21 cellular contexts compared by ENCODE assay signal in the genomic region with DNA sequence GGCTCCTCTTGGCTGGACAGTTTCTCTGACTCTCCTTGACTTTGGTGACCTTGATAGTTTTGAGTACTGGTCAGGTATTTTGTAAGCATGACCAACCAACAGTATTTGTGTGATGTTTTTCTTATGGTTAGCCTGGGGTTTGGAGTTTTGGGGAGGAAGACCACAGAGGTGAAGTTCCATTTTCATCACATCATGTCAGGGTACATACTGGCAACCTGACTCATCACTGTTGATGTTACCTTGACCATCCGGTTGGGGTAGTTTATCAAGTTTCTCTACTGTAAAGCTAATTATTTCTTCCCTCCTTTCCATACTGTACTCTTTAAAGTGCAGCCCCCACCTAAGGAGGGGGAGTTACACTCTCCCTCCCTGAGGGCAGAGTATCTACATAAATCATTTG. TPM values are rescaled to one million over a fixed set of nuclear protein-coding genes. Genes with fewer than 3 reads are reported as not detected.
DNase-seq lines count a peak whose midpoint lies in the region; ATAC-seq, FAIRE-seq and TF ChIP-seq lines count a peak whose summit lies in the region.
"Had no signal": no experiment of that assay in that cellular context is flagged by ENCODE, and none has a peak within 500 bp of the region (broad histone marks: within the 10 kb centered on the region; RNA-seq: fewer than 3 reads in every experiment).

No MANE protein-coding gene starts in this region.

- no peak for ATAC-seq in omental fat pad (ENCODE audit: low FRiP score)
- ATAC-seq: activated naive CD4-positive, alpha-beta T cell treated with anti-CD3 and anti-CD28 coated beads, Interleukin-2, amount 50 U/mL, for 72 hours; K562; left colon; right cardiac atrium had no signal

- DNase-seq in ACHN = peak; percentile 22
- peak; percentile 6 for DNase-seq in HFFc6
- peak; percentile 63 for DNase-seq in amniotic epithelial cell (ENCODE audit: low read depth)
- peak; percentile 82 for DNase-seq in islet precursor cell
- DNase-seq in NCI-H510A treated with DMSO at 0.1 percent for 48 hours (lab: John Stamatoyannopoulos, UW) = no peak
- DNase-seq in SK-N-SH = no peak
- DNase-seq in frontal cortex (ENCODE audit: low spot score in 2 of 2) = no peak
- DNase-seq in omental fat pad (ENCODE audit: low spot score) = no peak
- DNase-seq: activated CD4-positive, alpha-beta T cell treated with anti-CD3 and anti-CD28 coated beads, Interleukin-2, amount 50 U/mL, for 1 hour; CD4-positive, CD25-positive, alpha-beta regulatory T cell; hippocampal formation; left colon; NCI-H1092; NCI-H2107; right cardiac atrium; stomach had no signal

- H3K9me3 Mint-ChIP-seq in HFFc6 = no peaks in the 10 kb centered on the region
- H3K9me3 Mint-ChIP-seq: activated naive CD4-positive, alpha-beta T cell treated with anti-CD3 and anti-CD28 coated beads, Interleukin-2, amount 50 U/mL, for 72 hours; CD4-positive, CD25-positive, alpha-beta regulatory T cell had no signal

- no peak overlapping the region for H3K4me3 ChIP-seq in SK-N-SH (ENCODE audit: low read depth in 2 of 2, low read length in 1 of 2)
- H3K4me3 ChIP-seq: cardiac muscle cell, K562, stomach had no signal

- H3K27ac Mint-ChIP-seq in HFFc6 = no peak overlapping the region
- H3K27ac Mint-ChIP-seq: activated naive CD4-positive, alpha-beta T cell treated with anti-CD3 and anti-CD28 coated beads, Interleukin-2, amount 50 U/mL, for 72 hours; CD4-positive, CD25-positive, alpha-beta regulatory T cell had no signal

- H3K4me1 ChIP-seq in SK-N-SH (ENCODE audit: control insufficient read depth in 1 of 2, insufficient read depth in 2 of 2, low read depth in 1 of 2, low read length in 1 of 2) = no peaks in the 10 kb centered on the region

- no peak for TF ChIP-seq RAD21 in SK-N-SH (IDR thresholded peaks at IDR 0.05; ENCODE audit: low read length)

- no peaks in the 10 kb centered on the region for H3K27me3 ChIP-seq in SK-N-SH (ENCODE audit: insufficient read depth)
- H3K27me3 ChIP-seq: cardiac muscle cell, neutrophil, stomach had no signal

- no peak for TF ChIP-seq CTCF in HFFc6 (IDR thresholded peaks at IDR 0.05)
- no peak for TF ChIP-seq CTCF in SK-N-SH (IDR thresholded peaks at IDR 0.05)
- TF ChIP-seq CTCF in omental fat pad (IDR thresholded peaks at IDR 0.05) = no peak

- 0 out of 2 replicates have a peak, but pooled peaks cover under 1% of the 10 kb centered on the region for H3K36me3 Mint-ChIP-seq in HFFc6 (ENCODE audit: low read depth)
- H3K36me3 Mint-ChIP-seq: activated naive CD4-positive, alpha-beta T cell treated with anti-CD3 and anti-CD28 coated beads, Interleukin-2, amount 50 U/mL, for 72 hours; CD4-positive, CD25-positive, alpha-beta regulatory T cell had no signal

- in situ Hi-C loops in ACHN (cut with HindIII; ENCODE audit: low pct_ligation_motif_present, low pct_unique_long_range_greater_than_20kb, low sequenced_read_pairs) = no loop called here

- H3K79me2 ChIP-seq in SK-N-SH (ENCODE audit: insufficient read depth) = no peaks in the 10 kb centered on the region

- no peaks in the 10 kb centered on the region for H3F3A ChIP-seq in SK-N-SH (replicated peaks; ENCODE audit: insufficient read depth)

- H4K20me1 ChIP-seq in SK-N-SH (ENCODE audit: insufficient read depth) = no peaks in the 10 kb centered on the region

- H3K9me3 ChIP-seq in SK-N-SH = no peaks in the 10 kb centered on the region
- H3K9me3 ChIP-seq: neutrophil, stomach had no signal

- peaks cover 2 to 6% of the 10 kb centered on the region in 2 experiments for H3K36me3 ChIP-seq in SK-N-SH (replicated peaks in 1 of 2; ENCODE audit: control insufficient read depth in 1 of 2, insufficient read depth in 2 of 2, low read length in 1 of 2)
- H3K36me3 ChIP-seq: neutrophil had no signal

- H3K27me3 Mint-ChIP-seq in HFFc6 (ENCODE audit: insufficient read depth) = 0 out of 2 replicates have a peak, but pooled peaks cover 2% of the 10 kb centered on the region
- H3K27me3 Mint-ChIP-seq: CD4-positive, CD25-positive, alpha-beta regulatory T cell had no signal

- no peak for FAIRE-seq in frontal cortex (lab: Jason Lieb, UNC)
- FAIRE-seq: K562 had no signal

- POLR2A ChIA-PET in SK-N-SH (lab: Yijun Ruan, JAX) = no interaction called here

- CTCF ChIA-PET in SK-N-SH (lab: Yijun Ruan, JAX) = interaction anchor here (1.4 to 1.7 kb wide), 2 partner anchors 10 to 13 kb away, joined by 4 to 6 read pairs; a partner anchor contains a TSS

- H3K4me3 Mint-ChIP-seq in HFFc6 = no peak overlapping the region
- H3K4me3 Mint-ChIP-seq: CD4-positive, CD25-positive, alpha-beta regulatory T cell had no signal

- H3K9ac ChIP-seq in SK-N-SH = no peak overlapping the region

- no peak overlapping the region for H3K4me2 ChIP-seq in SK-N-SH

- no peak for TF ChIP-seq EP300 in SK-N-SH (IDR thresholded peaks at IDR 0.05; ENCODE audit: borderline replicate concordance in 1 of 2, low read depth in 1 of 2, low read length in 1 of 2)

- no peak overlapping the region for H2AFZ ChIP-seq in SK-N-SH (ENCODE audit: low read depth)

- H3K4me1 Mint-ChIP-seq in HFFc6 (ENCODE audit: low read depth) = peaks cover 9% of the 10 kb centered on the region

- H3K27ac ChIP-seq in SK-N-SH (ENCODE audit: low read depth in 2 of 2, low read length in 1 of 2) = no peak overlapping the region
- H3K27ac ChIP-seq: cardiac muscle cell, neutrophil, stomach had no signal

- H3K9me2 ChIP-seq in SK-N-SH = no peaks in the 10 kb centered on the region

- 75% methylated on average over 1 of the region's 1 CpG for WGBS in SK-N-SH (ENCODE audit: low lambda C conversion rate)

TF ChIP-seq in SK-N-SH, 30 proteins besides CTCF, POLR2A, EP300 and RAD21 (continues in another document):
- no peak for TF ChIP-seq SMC3 (IDR thresholded peaks at IDR 0.05; ENCODE audit: low read depth, low read length)
- TF ChIP-seq, protein P1, sequence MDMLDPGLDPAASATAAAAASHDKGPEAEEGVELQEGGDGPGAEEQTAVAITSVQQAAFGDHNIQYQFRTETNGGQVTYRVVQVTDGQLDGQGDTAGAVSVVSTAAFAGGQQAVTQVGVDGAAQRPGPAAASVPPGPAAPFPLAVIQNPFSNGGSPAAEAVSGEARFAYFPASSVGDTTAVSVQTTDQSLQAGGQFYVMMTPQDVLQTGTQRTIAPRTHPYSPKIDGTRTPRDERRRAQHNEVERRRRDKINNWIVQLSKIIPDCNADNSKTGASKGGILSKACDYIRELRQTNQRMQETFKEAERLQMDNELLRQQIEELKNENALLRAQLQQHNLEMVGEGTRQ (IDR thresholded peaks at IDR 0.05; ENCODE audit: borderline replicate concordance, low read depth, low read length) = no peak
- no peak for TF ChIP-seq FOXJ3 (CRISPR knock-in tag; IDR thresholded peaks at IDR 0.05)
- TF ChIP-seq YY1 (IDR thresholded peaks at IDR 0.05; ENCODE audit: low read depth) = no peak
- TF ChIP-seq RCOR1 (IDR thresholded peaks at IDR 0.05; ENCODE audit: low read length) = no peak
- no peak for TF ChIP-seq POLR2AphosphoS5 (IDR thresholded peaks at IDR 0.05; ENCODE audit: low read depth, low read length)
- no peak for TF ChIP-seq FOXM1 (IDR thresholded peaks at IDR 0.05; ENCODE audit: low read depth)
- TF ChIP-seq SIN3A (IDR thresholded peaks at IDR 0.05; ENCODE audit: borderline replicate concordance, low read depth, low read length) = no peak
- no peak for TF ChIP-seq RXRA (IDR thresholded peaks at IDR 0.05; ENCODE audit: borderline replicate concordance, low read depth)
- TF ChIP-seq NRF1 (IDR thresholded peaks at IDR 0.05; ENCODE audit: low read depth, low read length) = no peak
- no peak for TF ChIP-seq TCF12 (IDR thresholded peaks at IDR 0.05)
- no peak for TF ChIP-seq NFIC (IDR thresholded peaks at IDR 0.05; ENCODE audit: borderline replicate concordance)

RNA-seq across cellular contexts. Expression of a gene that starts 13.4 kb away (rescaled TPM):
- 10 to 100 TPM in 1 of 6 experiments, 1 to 10 TPM in 5; 6.0 to 11.0 (median 7.2) TPM for total RNA-seq in HFFc6 (2021; fragmentation: NEBNext Ultra II Directional; extraction: Animal tissue kit (Norgen Biotek cat#: 25700))
- polyA plus RNA-seq in SK-N-SH (2012; rRNA removed) = 11.9 and 15.2 TPM in 2 replicates
- 13.2 TPM in 2 replicates for polyA plus RNA-seq in SK-N-SH (2012; cell fraction: cytosol; rRNA removed)
- polyA plus RNA-seq in SK-N-SH (2012; cell fraction: nucleus; rRNA removed) = 14.2 and 14.4 TPM in 2 replicates
- total RNA-seq in frontal cortex (20.8 TPM), omental fat pad (1 to 10 TPM; 5.0 to 7.2 (median 6.6) TPM)
- total RNA-seq: CD4-positive, CD25-positive, alpha-beta regulatory T cell had no signal

RNA-seq across cellular contexts. Expression of a gene that starts 27.4 kb away (rescaled TPM):
- total RNA-seq in HFFc6 (2021; fragmentation: NEBNext Ultra II Directional; extraction: Animal tissue kit (Norgen Biotek cat#: 25700)) = 10 to 100 TPM; 74.1 to 96.1 (median 88.4) TPM
- polyA plus RNA-seq in SK-N-SH (2012; rRNA removed) = 64.2 and 75.1 TPM in 2 replicates
- polyA plus RNA-seq in SK-N-SH (2012; cell fraction: cytosol; rRNA removed) = 85.3 and 93.6 TPM in 2 replicates
- 39.3 and 42.8 TPM in 2 replicates for polyA plus RNA-seq in SK-N-SH (2012; cell fraction: nucleus; rRNA removed)
- total RNA-seq in frontal cortex (15.9 TPM), omental fat pad (10 to 100 TPM; 57.3 to 79.2 (median 71.7) TPM)

RNA-seq across cellular contexts. Expression of a gene that starts 39.1 kb away (rescaled TPM):
- 10 to 100 TPM; 44.6 to 58.7 (median 49.6) TPM for total RNA-seq in HFFc6 (2021; fragmentation: NEBNext Ultra II Directional; extraction: Animal tissue kit (Norgen Biotek cat#: 25700))
- 87.5 and 96.8 TPM in 2 replicates for polyA plus RNA-seq in SK-N-SH (2012; rRNA removed)
- 64.7 and 79.1 TPM in 2 replicates for polyA plus RNA-seq in SK-N-SH (2012; cell fraction: cytosol; rRNA removed)
- polyA plus RNA-seq in SK-N-SH (2012; cell fraction: nucleus; rRNA removed) = 40.1 and 40.2 TPM in 2 replicates
- total RNA-seq in frontal cortex = 3.3 TPM
- total RNA-seq in omental fat pad = 10 to 100 TPM; 28.7 to 57.8 (median 38.3) TPM

RNA-seq across cellular contexts. Expression of a gene that starts 45.9 kb away (rescaled TPM):
- total RNA-seq in HFFc6 (2021; fragmentation: NEBNext Ultra II Directional; extraction: Animal tissue kit (Norgen Biotek cat#: 25700)) = not detected
- not detected in 2 replicates for polyA plus RNA-seq in SK-N-SH (2012; rRNA removed)
- under 0.01 TPM in 1 of 2 replicates, not detected in the other for polyA plus RNA-seq in SK-N-SH (2012; cell fraction: cytosol; rRNA removed)
- 0.01 TPM in 1 of 2 replicates, not detected in the other for polyA plus RNA-seq in SK-N-SH (2012; cell fraction: nucleus; rRNA removed)
- total RNA-seq in frontal cortex (1.2 TPM), omental fat pad (100 to 1,000 TPM in 1 of 4 donors, 10 to 100 TPM in 3; 18.9 to 258 (median 41.8) TPM)
- total RNA-seq: RPMI7951 had no signal

RNA-seq across cellular contexts. Expression of a gene that starts 51.1 kb away (rescaled TPM):
- 10 to 100 TPM; 24.1 to 26.5 (median 25.1) TPM for total RNA-seq in HFFc6 (2021; fragmentation: NEBNext Ultra II Directional; extraction: Animal tissue kit (Norgen Biotek cat#: 25700))
- 39.0 and 43.3 TPM in 2 replicates for polyA plus RNA-seq in SK-N-SH (2012; rRNA removed)
- 26.2 and 35.3 TPM in 2 replicates for polyA plus RNA-seq in SK-N-SH (2012; cell fraction: cytosol; rRNA removed)
- polyA plus RNA-seq in SK-N-SH (2012; cell fraction: nucleus; rRNA removed) = 56.9 and 65.1 TPM in 2 replicates
- total RNA-seq in frontal cortex (10.6 TPM), omental fat pad (10 to 100 TPM; 36.1 to 75.5 (median 47.3) TPM)

Comparison
In these comparisons a context has a peak if more than half of its experiments do, and no peak if none do; other contexts are left out.
1. DNase-seq: peak in ACHN (single experiment), HFFc6 (single experiment), amniotic epithelial cell (single experiment) and islet precursor cell (single experiment); none in NCI-H510A treated with DMSO at 0.1 percent for 48 hours (single experiment), SK-N-SH (single experiment), frontal cortex (0 of 2) and omental fat pad (single experiment).